Comparison of ENCODE assay signal across 28 cellular contexts in the genomic region with DNA sequence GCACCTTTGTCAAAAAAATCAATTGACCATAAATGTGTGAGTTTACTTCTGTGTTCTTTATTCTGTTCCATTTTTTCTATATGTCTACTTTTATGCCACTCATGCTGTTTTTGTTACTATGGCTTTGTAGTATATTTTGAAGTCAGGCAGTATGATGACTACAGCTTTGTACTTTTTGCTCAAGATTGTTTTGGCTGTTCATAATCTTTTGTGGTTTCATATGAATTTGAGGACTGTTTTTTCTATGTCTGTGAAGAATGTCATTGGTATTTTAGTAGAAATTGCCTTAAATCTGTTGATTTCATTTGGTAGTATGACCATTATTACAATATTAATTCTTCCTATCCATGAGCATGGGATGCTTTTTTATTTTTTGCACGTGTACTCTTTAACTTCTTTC.
"Had no signal": no experiment of that assay in that cellular context is flagged by ENCODE, and none has a peak within 500 bp of the region (broad histone marks: within the 10 kb centered on the region; RNA-seq: fewer than 3 reads in every experiment).

No MANE protein-coding gene starts in this region.

- H3K36me3 ChIP-seq: brain microvascular endothelial cell, MG63, SJCRH30 had no signal

- H3K9me3 ChIP-seq: MG63 had no signal

- H3K4me3 ChIP-seq: MG63, SJCRH30, SK-N-MC had no signal

- H3K27me3 Mint-ChIP-seq: activated CD8-positive, alpha-beta T cell treated with anti-CD3 and anti-CD28 coated beads for 36 hours; activated naive CD4-positive, alpha-beta T cell treated with anti-CD3 and anti-CD28 coated beads, Interleukin-2, amount 50 U/mL, for 24 hours; activated T-cell treated with anti-CD3 and anti-CD28 coated beads, Interleukin-2, amount 50 U/mL, for 24 hours had no signal

- H3K27ac Mint-ChIP-seq: activated CD4-positive, alpha-beta T cell treated with anti-CD3 and anti-CD28 coated beads, Interleukin-2, amount 10 ng/mL, durations not matched to agents 24 days and 14 days; activated CD8-positive, alpha-beta T cell treated with anti-CD3 and anti-CD28 coated beads for 36 hours; activated T-cell treated with anti-CD3 and anti-CD28 coated beads, Interleukin-2, amount 50 U/mL, for 24 hours; activated T-helper 2 cell treated with anti-CD3 and anti-CD28 coated beads, Interferon-gamma antibody, Interleukin-2, Interleukin-4, amounts not matched to agents 10 μg/mL and 5 μg/mL and 100 μg/mL, durations not matched to agents 14 hours and 24 hours and 36 hours; T-helper 1 cell treated with Interleukin-12 subunit alpha and Interleukin-12 subunit beta and Interleukin-4 antibody, amounts not matched to agents 30 μg/mL and 1 μg/mL, for 36 hours; T-helper 2 cell treated with Interferon-gamma antibody and Interleukin-4, amounts not matched to agents 5 μg/mL and 100 μg/mL, for 36 hours had no signal

- H3K27me3 ChIP-seq: brain microvascular endothelial cell, MG63, SJCRH30 had no signal

- H3K4me3 Mint-ChIP-seq: activated CD4-positive, alpha-beta T cell treated with anti-CD3 and anti-CD28 coated beads, Interleukin-2, amount 10 ng/mL, durations not matched to agents 24 days and 14 days; activated CD8-positive, alpha-beta T cell treated with anti-CD3 and anti-CD28 coated beads for 36 hours; activated naive CD4-positive, alpha-beta T cell treated with anti-CD3 and anti-CD28 coated beads, Interleukin-2, amount 50 U/mL, for 24 hours; activated T-cell treated with anti-CD3 and anti-CD28 coated beads, Interleukin-2, amount 50 U/mL, for 24 hours; T-helper 1 cell treated with Interleukin-12 subunit alpha and Interleukin-12 subunit beta and Interleukin-4 antibody, amounts not matched to agents 30 μg/mL and 1 μg/mL, for 36 hours; T-helper 2 cell treated with Interferon-gamma antibody and Interleukin-4, amounts not matched to agents 5 μg/mL and 100 μg/mL, for 36 hours had no signal

- ATAC-seq: activated CD8-positive, alpha-beta T cell treated with anti-CD3 and anti-CD28 coated beads for 36 hours; Panc1 had no signal

- H3K36me3 Mint-ChIP-seq: activated naive CD4-positive, alpha-beta T cell treated with anti-CD3 and anti-CD28 coated beads, Interleukin-2, amount 50 U/mL, for 24 hours had no signal

- DNase-seq: activated CD4-positive, alpha-beta T cell treated with anti-CD3 and anti-CD28 coated beads, Interleukin-2, amount 10 ng/mL, durations not matched to agents 24 days and 14 days; activated CD4-positive, alpha-beta T cell treated with anti-CD3 and anti-CD28 coated beads, Interleukin-2, amount 50 U/mL, for 4 hours; activated CD8-positive, alpha-beta T cell treated with anti-CD3 and anti-CD28 coated beads for 36 hours; activated gamma-delta T cell; activated naive CD4-positive, alpha-beta T cell treated with Interleukin-2 at 50 U/mL for 16 hours; activated T-cell treated with anti-CD3 and anti-CD28 coated beads, Interleukin-2, amount 50 U/mL, for 24 hours; amniotic stem cell; aorta; brain microvascular endothelial cell; central memory CD4-positive, alpha-beta T cell; Karpas-422; MG63; NCI-H1048; NCI-H1105 treated with DMSO at 0.1 percent for 48 hours; NCI-H1436; NCI-H1694; NCI-H1930; NCI-H2081 treated with DMSO at 0.1 percent for 48 hours; NCI-H345; NCI-H524 treated with DMSO at 0.1 percent for 48 hours; SHP77; SJCRH30 had no signal

- H3K27ac ChIP-seq: brain microvascular endothelial cell, SJCRH30, SK-N-MC had no signal

- H3K4me1 ChIP-seq: SJCRH30 had no signal
